In genomic region chr5:19806756-19807155, GRCh38 we compare ENCODE assay signal across 32 cellular contexts.
"Had no signal": no experiment of that assay in that cellular context is flagged by ENCODE, and none has a peak within 500 bp of the region (broad histone marks: within the 10 kb centered on the region; RNA-seq: fewer than 3 reads in every experiment).

No MANE protein-coding gene starts in this region.

- H3K36me3 Mint-ChIP-seq: activated CD8-positive, alpha-beta memory T cell treated with anti-CD3 and anti-CD28 coated beads, Interleukin-2, amount 10 ng/mL, durations not matched to agents 7 days and 5 days; activated naive CD4-positive, alpha-beta T cell treated with anti-CD3 and anti-CD28 coated beads, Interleukin-2, amount 10 ng/mL, durations not matched to agents 7 days and 5 days; activated naive CD4-positive, alpha-beta T cell treated with anti-CD3 and anti-CD28 coated beads, Interleukin-2, amount 50 U/mL, for 24 hours; activated naive CD8-positive, alpha-beta T cell; activated naive CD8-positive, alpha-beta T cell treated with anti-CD3 and anti-CD28 coated beads, Interleukin-2, amount 10 ng/mL, durations not matched to agents 7 days and 5 days; brain had no signal

- H3K4me1 Mint-ChIP-seq: activated B cell treated with CpG ODN at 0.5 μM for 24 hours; activated CD4-positive, alpha-beta memory T cell treated with anti-CD3 and anti-CD28 coated beads, Interleukin-2, amount 10 ng/mL, durations not matched to agents 7 days and 5 days; activated CD4-positive, alpha-beta T cell treated with anti-CD3 and anti-CD28 coated beads, Interleukin-2, amount 10 ng/mL, durations not matched to agents 24 days and 14 days; activated CD8-positive, alpha-beta memory T cell treated with anti-CD3 and anti-CD28 coated beads, Interleukin-2, amount 10 ng/mL, durations not matched to agents 7 days and 5 days; activated naive CD4-positive, alpha-beta T cell treated with anti-CD3 and anti-CD28 coated beads, Interleukin-2, amount 10 ng/mL, durations not matched to agents 7 days and 5 days; activated naive CD4-positive, alpha-beta T cell treated with anti-CD3 and anti-CD28 coated beads, Interleukin-2, amount 50 U/mL, for 24 hours; activated naive CD8-positive, alpha-beta T cell treated with anti-CD3 and anti-CD28 coated beads, Interleukin-2, amount 10 ng/mL, durations not matched to agents 7 days and 5 days; activated naive CD8-positive, alpha-beta T cell treated with anti-CD3 and anti-CD28 coated beads, Interleukin-2, amount 50 U/mL, for 24 hours had no signal

- DNase-seq: activated B cell treated with CpG ODN at 0.5 μM for 24 hours; activated CD4-positive, alpha-beta memory T cell treated with anti-CD3 and anti-CD28 coated beads, Interleukin-2, amount 10 ng/mL, durations not matched to agents 7 days and 5 days; activated CD4-positive, alpha-beta T cell treated with anti-CD3 and anti-CD28 coated beads for 4 hours; activated CD4-positive, alpha-beta T cell treated with anti-CD3 and anti-CD28 coated beads, Interleukin-2, amount 10 ng/mL, durations not matched to agents 24 days and 14 days; activated CD4-positive, alpha-beta T cell treated with anti-CD3 and anti-CD28 coated beads, Interleukin-2, amount 50 U/mL, for 48 hours; activated CD4-positive, CD25-positive, alpha-beta regulatory T cell treated with anti-CD3 and anti-CD28 coated beads, Interleukin-2, amount 50 U/mL, for 72 hours; activated CD8-positive, alpha-beta memory T cell treated with anti-CD3 and anti-CD28 coated beads for 24 hours; activated CD8-positive, alpha-beta memory T cell treated with anti-CD3 and anti-CD28 coated beads, Interleukin-2, amount 10 ng/mL, durations not matched to agents 7 days and 5 days; activated CD8-positive, alpha-beta memory T cell treated with anti-CD3 and anti-CD28 coated beads, Interleukin-2, amount 50 U/mL, for 48 hours; activated CD8-positive, alpha-beta T cell treated with anti-CD3 and anti-CD28 coated beads, Interleukin-2, amount 10 ng/mL, durations not matched to agents 7 days and 5 days; activated effector memory CD4-positive, alpha-beta T cell treated with Interleukin-2 at 50 U/mL for 16 hours; activated gamma-delta T cell; activated naive CD4-positive, alpha-beta T cell treated with anti-CD3 and anti-CD28 coated beads, Interleukin-2, amount 10 ng/mL, durations not matched to agents 7 days and 5 days; activated naive CD4-positive, alpha-beta T cell treated with Interleukin-2 at 50 U/mL for 16 hours; activated naive CD8-positive, alpha-beta T cell treated with anti-CD3 and anti-CD28 coated beads, Interleukin-2, amount 10 ng/mL, durations not matched to agents 7 days and 5 days; activated naive CD8-positive, alpha-beta T cell treated with anti-CD3 and anti-CD28 coated beads, Interleukin-2, amount 50 U/mL, for 24 hours; activated T-cell treated with anti-CD3 and anti-CD28 coated beads, Interleukin-2, amount 50 U/mL, for 24 hours; activated T-cell treated with anti-CD3 and anti-CD28 coated beads, Interleukin-2, amount 50 U/mL, for 48 hours; amygdala; anterior cingulate cortex; central memory CD4-positive, alpha-beta T cell; T-helper 2 cell; T-helper 9 cell had no signal

- H3K36me3 ChIP-seq: ascending aorta had no signal

- H3K27ac Mint-ChIP-seq: activated B cell treated with CpG ODN at 0.5 μM for 24 hours; activated CD4-positive, alpha-beta memory T cell treated with anti-CD3 and anti-CD28 coated beads, Interleukin-2, amount 10 ng/mL, durations not matched to agents 7 days and 5 days; activated CD4-positive, alpha-beta T cell treated with anti-CD3 and anti-CD28 coated beads, Interleukin-2, amount 10 ng/mL, durations not matched to agents 24 days and 14 days; activated CD8-positive, alpha-beta memory T cell treated with anti-CD3 and anti-CD28 coated beads, Interleukin-2, amount 10 ng/mL, durations not matched to agents 7 days and 5 days; activated CD8-positive, alpha-beta T cell treated with anti-CD3 and anti-CD28 coated beads, Interleukin-2, amount 10 ng/mL, durations not matched to agents 7 days and 5 days; activated naive CD4-positive, alpha-beta T cell treated with anti-CD3 and anti-CD28 coated beads, Interleukin-2, amount 10 ng/mL, durations not matched to agents 7 days and 5 days; activated naive CD4-positive, alpha-beta T cell treated with anti-CD3 and anti-CD28 coated beads, Interleukin-2, amount 50 U/mL, for 24 hours; activated naive CD8-positive, alpha-beta T cell; activated naive CD8-positive, alpha-beta T cell treated with anti-CD3 and anti-CD28 coated beads, Interleukin-2, amount 10 ng/mL, durations not matched to agents 7 days and 5 days; activated naive CD8-positive, alpha-beta T cell treated with anti-CD3 and anti-CD28 coated beads, Interleukin-2, amount 50 U/mL, for 24 hours; activated T-cell treated with anti-CD3 and anti-CD28 coated beads, Interleukin-2, amount 50 U/mL, for 24 hours; activated T-helper 2 cell treated with anti-CD3 and anti-CD28 coated beads, Interferon-gamma antibody, Interleukin-2, Interleukin-4, amounts not matched to agents 10 μg/mL and 5 μg/mL and 100 μg/mL, durations not matched to agents 14 hours and 24 hours and 36 hours; brain; T-helper 1 cell treated with Interleukin-12 subunit alpha and Interleukin-12 subunit beta and Interleukin-4 antibody, amounts not matched to agents 30 μg/mL and 1 μg/mL, for 36 hours; T-helper 2 cell treated with Interferon-gamma antibody and Interleukin-4, amounts not matched to agents 5 μg/mL and 100 μg/mL, for 36 hours had no signal

- H3K9me3 Mint-ChIP-seq: activated naive CD8-positive, alpha-beta T cell treated with anti-CD3 and anti-CD28 coated beads, Interleukin-2, amount 50 U/mL, for 24 hours; brain had no signal

- H3K27me3 Mint-ChIP-seq: activated B cell treated with CpG ODN at 0.5 μM for 24 hours; activated CD4-positive, alpha-beta memory T cell treated with anti-CD3 and anti-CD28 coated beads, Interleukin-2, amount 10 ng/mL, durations not matched to agents 7 days and 5 days; activated CD4-positive, alpha-beta T cell treated with anti-CD3 and anti-CD28 coated beads, Interleukin-2, amount 10 ng/mL, durations not matched to agents 24 days and 14 days; activated CD8-positive, alpha-beta memory T cell treated with anti-CD3 and anti-CD28 coated beads, Interleukin-2, amount 10 ng/mL, durations not matched to agents 7 days and 5 days; activated naive CD4-positive, alpha-beta T cell treated with anti-CD3 and anti-CD28 coated beads, Interleukin-2, amount 10 ng/mL, durations not matched to agents 7 days and 5 days; activated naive CD4-positive, alpha-beta T cell treated with anti-CD3 and anti-CD28 coated beads, Interleukin-2, amount 50 U/mL, for 24 hours; activated naive CD8-positive, alpha-beta T cell; activated naive CD8-positive, alpha-beta T cell treated with anti-CD3 and anti-CD28 coated beads, Interleukin-2, amount 10 ng/mL, durations not matched to agents 7 days and 5 days; activated naive CD8-positive, alpha-beta T cell treated with anti-CD3 and anti-CD28 coated beads, Interleukin-2, amount 50 U/mL, for 24 hours; activated T-cell treated with anti-CD3 and anti-CD28 coated beads, Interleukin-2, amount 50 U/mL, for 24 hours had no signal

- H3K4me3 Mint-ChIP-seq: activated B cell treated with CpG ODN at 0.5 μM for 24 hours; activated CD4-positive, alpha-beta memory T cell treated with anti-CD3 and anti-CD28 coated beads, Interleukin-2, amount 10 ng/mL, durations not matched to agents 7 days and 5 days; activated CD4-positive, alpha-beta T cell treated with anti-CD3 and anti-CD28 coated beads, Interleukin-2, amount 10 ng/mL, durations not matched to agents 24 days and 14 days; activated CD8-positive, alpha-beta memory T cell treated with anti-CD3 and anti-CD28 coated beads, Interleukin-2, amount 10 ng/mL, durations not matched to agents 7 days and 5 days; activated CD8-positive, alpha-beta T cell treated with anti-CD3 and anti-CD28 coated beads, Interleukin-2, amount 10 ng/mL, durations not matched to agents 7 days and 5 days; activated naive CD4-positive, alpha-beta T cell treated with anti-CD3 and anti-CD28 coated beads, Interleukin-2, amount 10 ng/mL, durations not matched to agents 7 days and 5 days; activated naive CD4-positive, alpha-beta T cell treated with anti-CD3 and anti-CD28 coated beads, Interleukin-2, amount 50 U/mL, for 24 hours; activated naive CD8-positive, alpha-beta T cell; activated naive CD8-positive, alpha-beta T cell treated with anti-CD3 and anti-CD28 coated beads, Interleukin-2, amount 10 ng/mL, durations not matched to agents 7 days and 5 days; activated naive CD8-positive, alpha-beta T cell treated with anti-CD3 and anti-CD28 coated beads, Interleukin-2, amount 50 U/mL, for 24 hours; activated T-cell treated with anti-CD3 and anti-CD28 coated beads, Interleukin-2, amount 50 U/mL, for 24 hours; brain; T-helper 1 cell treated with Interleukin-12 subunit alpha and Interleukin-12 subunit beta and Interleukin-4 antibody, amounts not matched to agents 30 μg/mL and 1 μg/mL, for 36 hours; T-helper 2 cell treated with Interferon-gamma antibody and Interleukin-4, amounts not matched to agents 5 μg/mL and 100 μg/mL, for 36 hours had no signal

- H3K27ac ChIP-seq: ascending aorta, VCaP had no signal

- FAIRE-seq: TTC549 had no signal

- H3K4me1 ChIP-seq: ascending aorta had no signal

- H3K4me3 ChIP-seq: ascending aorta had no signal

- H3K27me3 ChIP-seq: ascending aorta had no signal

- ATAC-seq: activated CD8-positive, alpha-beta memory T cell treated with anti-CD3 and anti-CD28 coated beads, Interleukin-2, amount 10 ng/mL, durations not matched to agents 7 days and 5 days; activated CD8-positive, alpha-beta T cell treated with anti-CD3 and anti-CD28 coated beads, Interleukin-2, amount 10 ng/mL, durations not matched to agents 7 days and 5 days; activated naive CD8-positive, alpha-beta T cell treated with anti-CD3 and anti-CD28 coated beads, Interleukin-2, amount 50 U/mL, for 24 hours had no signal
